Comparison of ENCODE assay signal across 13 cellular contexts in genomic region chr7:20834656-20835055, GRCh38. TPM values are rescaled to one million over a fixed set of nuclear protein-coding genes. Genes with fewer than 3 reads are reported as not detected.
DNase-seq lines count a peak whose midpoint lies in the region; ATAC-seq and TF ChIP-seq lines count a peak whose summit lies in the region.
"Had no signal": no experiment of that assay in that cellular context is flagged by ENCODE, and none has a peak within 500 bp of the region (broad histone marks: within the 10 kb centered on the region; RNA-seq: fewer than 3 reads in every experiment).

No MANE protein-coding gene starts in this region.

- H3K4me2 ChIP-seq in osteoblast (ENCODE audit: insufficient read depth, low read length), result no peak overlapping the region
- H3K4me2 ChIP-seq: BLaER1 treated with 17β-estradiol and CSF1 and Interleukin-3, amounts not matched to agents 10 nM and 100 nM had no signal

- H3K79me2 ChIP-seq in osteoblast (ENCODE audit: insufficient read depth, low read length), result no peaks in the 10 kb centered on the region

- CTCF ChIA-PET in CD4-positive, alpha-beta T cell (lab: Charles Lee), result no interaction called here

- no peaks in the 10 kb centered on the region for H3K4me1 ChIP-seq in osteoblast (ENCODE audit: insufficient read depth, low read length)
- H3K4me1 ChIP-seq: BLaER1 treated with 17β-estradiol and CSF1 and Interleukin-3, amounts not matched to agents 10 nM and 100 nM had no signal

- no peaks in the 10 kb centered on the region for H3K9me3 ChIP-seq in CD4-positive, alpha-beta T cell (ENCODE audit: control insufficient read depth, low read length)
- H3K9me3 ChIP-seq in osteoblast (ENCODE audit: low read depth, low read length), result no peaks in the 10 kb centered on the region

- H3K27me3 ChIP-seq in CD4-positive, alpha-beta T cell (ENCODE audit: control insufficient read depth, insufficient read depth, low read length), result no peaks in the 10 kb centered on the region
- no peaks in the 10 kb centered on the region for H3K27me3 ChIP-seq in osteoblast (ENCODE audit: insufficient read depth, low read length)
- H3K27me3 ChIP-seq: BLaER1 treated with 17β-estradiol and CSF1 and Interleukin-3, amounts not matched to agents 10 nM and 100 nM had no signal

- H4K20me1 ChIP-seq in osteoblast (ENCODE audit: insufficient read depth, low read length), result no peaks in the 10 kb centered on the region
- H4K20me1 ChIP-seq: BLaER1 treated with 17β-estradiol and CSF1 and Interleukin-3, amounts not matched to agents 10 nM and 100 nM had no signal

- POLR2A ChIA-PET in CD4-positive, alpha-beta T cell (lab: Charles Lee), result no interaction called here

- H3K36me3 ChIP-seq in osteoblast (ENCODE audit: insufficient read depth, low read length), result no peaks in the 10 kb centered on the region
- H3K36me3 ChIP-seq: BLaER1 treated with 17β-estradiol and CSF1 and Interleukin-3, amounts not matched to agents 10 nM and 100 nM had no signal

- H3K4me3 Mint-ChIP-seq in CD4-positive, alpha-beta T cell, result no peak overlapping the region
- H3K4me3 Mint-ChIP-seq: mesothelial cell of epicardium had no signal

- no peaks in the 10 kb centered on the region for H3K9me3 Mint-ChIP-seq in CD4-positive, alpha-beta T cell
- H3K9me3 Mint-ChIP-seq: mesothelial cell of epicardium had no signal

- TF ChIP-seq CTCF in GM12872 (IDR thresholded peaks at IDR 0.05; ENCODE audit: insufficient read depth, low read depth, low read length) (peak; percentile 57), fibroblast of mammary gland (conservative IDR thresholded peaks at IDR 0.05; ENCODE audit: control insufficient read depth, insufficient read depth, low read depth, low read length) (peak; percentile 8), osteoblast (IDR thresholded peaks at IDR 0.05; ENCODE audit: extremely low read depth, low read depth, low read length) (no peak)
- no peak for TF ChIP-seq CTCF in CD4-positive, alpha-beta T cell (IDR thresholded peaks at IDR 0.05)

- no peaks in the 10 kb centered on the region for H3K4me1 Mint-ChIP-seq in CD4-positive, alpha-beta T cell (ENCODE audit: low read depth)
- H3K4me1 Mint-ChIP-seq: mesothelial cell of epicardium had no signal

- H3K27ac Mint-ChIP-seq in CD4-positive, alpha-beta T cell, result no peak overlapping the region
- H3K27ac Mint-ChIP-seq: mesothelial cell of epicardium had no signal

- no peaks in the 10 kb centered on the region for H3K36me3 Mint-ChIP-seq in CD4-positive, alpha-beta T cell (ENCODE audit: low read depth)
- H3K36me3 Mint-ChIP-seq: mesothelial cell of epicardium had no signal

- no peak overlapping the region for H3K27ac ChIP-seq in CD4-positive, alpha-beta T cell (ENCODE audit: low read depth, low read length)
- no peak overlapping the region for H3K27ac ChIP-seq in osteoblast (ENCODE audit: low read depth, low read length)
- H3K27ac ChIP-seq: BLaER1 treated with 17β-estradiol and CSF1 and Interleukin-3, amounts not matched to agents 10 nM and 100 nM had no signal

- ATAC-seq in CD4-positive, alpha-beta T cell (ENCODE audit: poor library complexity), result no peak
- no peak for ATAC-seq in GM21717 (IDR thresholded peaks at IDR 0.05; ENCODE audit: unreplicated experiment)

- H3K4me3 ChIP-seq in fibroblast of mammary gland (ENCODE audit: control insufficient read depth, low read depth, low read length) (no peak overlapping the region), osteoblast (ENCODE audit: insufficient read depth, low read length) (no peak overlapping the region)
- H3K4me3 ChIP-seq: BLaER1 treated with 17β-estradiol and CSF1 and Interleukin-3, amounts not matched to agents 10 nM and 100 nM had no signal

- intact Hi-C loops in CD4-positive, alpha-beta T cell (cut with DNase I, micrococcal nuclease), result no loop called here

- H2AFZ ChIP-seq in osteoblast (ENCODE audit: low read length), result no peak overlapping the region

- H3K27me3 Mint-ChIP-seq in CD4-positive, alpha-beta T cell, result peaks cover 13% of the 10 kb centered on the region

- DNase-seq in COR-L47 (lab: John Stamatoyannopoulos, UW) (peak; percentile 6), NCI-H69 (lab: John Stamatoyannopoulos, UW) (peak; percentile 82), fibroblast of mammary gland (ENCODE audit: low read depth) (no peak), activated gamma-delta T cell (lab: John Stamatoyannopoulos, UW) (no peak), osteoblast (ENCODE audit: insufficient read length, low spot score, missing footprints) (no peak)
- no peak for DNase-seq in CD4-positive, alpha-beta T cell
- DNase-seq: activated CD4-positive, alpha-beta T cell treated with anti-CD3 and anti-CD28 coated beads for 4 hours; activated gamma-delta T cell treated with Interleukin-2 at 50 U/mL for 16 hours; NCI-H510A treated with DMSO at 0.1 percent for 48 hours had no signal

RNA-seq across cellular contexts. Expression of gene SP8, which starts 48.0 kb away (rescaled TPM):
- total RNA-seq in CD4-positive, alpha-beta T cell, result not detected
- total RNA-seq in osteoblast, result not detected in 2 replicates
- total RNA-seq: mesothelial cell of epicardium had no signal

Comparison
In these comparisons a context has a peak if more than half of its experiments do, and no peak if none do; other contexts are left out.
1. DNase-seq: peak in COR-L47 (single experiment) and NCI-H69 (single experiment); none in fibroblast of mammary gland (single experiment), CD4-positive, alpha-beta T cell (0 of 10), activated gamma-delta T cell (single experiment) and osteoblast (single experiment).
2. CTCF ChIP-seq: peak in GM12872 (single experiment) and fibroblast of mammary gland (single experiment); none in CD4-positive, alpha-beta T cell (single experiment) and osteoblast (single experiment).